In genomic region chr5:154189256-154189818, GRCh38 we compare ENCODE assay signal across 8 cellular contexts. TPM values are rescaled to one million over a fixed set of nuclear protein-coding genes. Genes with fewer than 3 reads are reported as not detected.
A peak's percentile ranks its signal among the peaks of the same experiment; 100 is the strongest.
DNase-seq lines count a peak whose midpoint lies in the region; ATAC-seq and TF ChIP-seq lines count a peak whose summit lies in the region.

No MANE protein-coding gene starts in this region.

- H3K27me3 Mint-ChIP-seq in activated naive CD4-positive, alpha-beta T cell treated with anti-CD3 and anti-CD28 coated beads, Interleukin-2, amount 10 ng/mL, durations not matched to agents 7 days and 5 days = peaks cover 13% of the 10 kb centered on the region
- H3K27me3 Mint-ChIP-seq in brain = peaks cover 55% of the 10 kb centered on the region

- intact Hi-C loops in lower leg skin (cut with DNase I; ENCODE audit: low total_unique reads) = no loop called here
- intact Hi-C loops in tibial artery (cut with DNase I; ENCODE audit: low total_unique reads) = loop anchor here (10.0 kb wide), 1 partner anchor 215 kb away; no protein-coding TSS in a partner anchor

- no peaks in the 10 kb centered on the region for H3K36me3 ChIP-seq in tibial artery

- peak overlapping the region; percentile 82 for H3K4me3 Mint-ChIP-seq in activated naive CD4-positive, alpha-beta T cell treated with anti-CD3 and anti-CD28 coated beads, Interleukin-2, amount 10 ng/mL, durations not matched to agents 7 days and 5 days
- peak overlapping the region; percentile 86 to 95 (median 88) for H3K4me3 Mint-ChIP-seq in brain

- H3K4me1 Mint-ChIP-seq in activated naive CD4-positive, alpha-beta T cell treated with anti-CD3 and anti-CD28 coated beads, Interleukin-2, amount 10 ng/mL, durations not matched to agents 7 days and 5 days = peaks cover 34% of the 10 kb centered on the region
- H3K4me1 Mint-ChIP-seq in brain = peaks cover 51% of the 10 kb centered on the region

- TF ChIP-seq POLR2A in lower leg skin (IDR thresholded peaks at IDR 0.05) = no peak

- TF ChIP-seq CTCF in brain (conservative IDR thresholded peaks at IDR 0.05) (no peak), lower leg skin (IDR thresholded peaks at IDR 0.05) (no peak), tibial artery (IDR thresholded peaks at IDR 0.05) (no peak)

- H3K4me3 ChIP-seq in lower leg skin (ENCODE audit: low read depth, poor library complexity, severe bottlenecking) = peak overlapping the region; percentile 63
- H3K4me3 ChIP-seq in tibial artery = peak overlapping the region; percentile 78 to 86

- ATAC-seq in HG03378 (IDR thresholded peaks at IDR 0.05; ENCODE audit: unreplicated experiment) = peak; percentile 26

- H3K9me3 ChIP-seq in tibial artery = no peaks in the 10 kb centered on the region

- peak overlapping the region; percentile 70 to 73 for H3K27ac ChIP-seq in tibial artery

- WGBS in lower leg skin, 2 donors = 12 to 17% methylated on average over 21 to 25 of the region's 25 CpGs

- CTCF ChIA-PET in activated naive CD4-positive, alpha-beta T cell treated with anti-CD3 and anti-CD28 coated beads, Interleukin-2, amount 10 ng/mL, durations not matched to agents 7 days and 5 days (lab: Charles Lee) = interaction anchor here (0.7 to 7.6 kb wide), 13 partner anchors 9 to 215 kb away, joined by 3 to 54 read pairs (median 4); no protein-coding TSS in a partner anchor

- peaks cover 1% of the 10 kb centered on the region for H3K36me3 Mint-ChIP-seq in activated naive CD4-positive, alpha-beta T cell treated with anti-CD3 and anti-CD28 coated beads, Interleukin-2, amount 10 ng/mL, durations not matched to agents 7 days and 5 days
- no peaks in the 10 kb centered on the region for H3K36me3 Mint-ChIP-seq in brain

- peaks cover 0 to 39% (median 28%) of the 10 kb centered on the region in 4 donors for H3K4me1 ChIP-seq in tibial artery

- peak overlapping the region; percentile 72 for H3K27ac Mint-ChIP-seq in activated naive CD4-positive, alpha-beta T cell treated with anti-CD3 and anti-CD28 coated beads, Interleukin-2, amount 10 ng/mL, durations not matched to agents 7 days and 5 days
- H3K27ac Mint-ChIP-seq in brain = peak overlapping the region; percentile 33 to 92 (median 69)

- no peaks in the 10 kb centered on the region for H3K9me3 Mint-ChIP-seq in activated naive CD4-positive, alpha-beta T cell treated with anti-CD3 and anti-CD28 coated beads, Interleukin-2, amount 10 ng/mL, durations not matched to agents 7 days and 5 days
- H3K9me3 Mint-ChIP-seq in brain = no peaks in the 10 kb centered on the region

- no peak for DNase-seq in activated naive CD4-positive, alpha-beta T cell treated with anti-CD3 and anti-CD28 coated beads, Interleukin-2, amount 10 ng/mL, durations not matched to agents 7 days and 5 days
- DNase-seq in activated naive CD4-positive, alpha-beta T cell (lab: John Stamatoyannopoulos, UW) = no peak
- no peak for DNase-seq in lower leg skin (ENCODE audit: low spot score in 2 of 2)
- DNase-seq in tibial artery = peak in 1 of 2 donors; percentile 69
- no peak for DNase-seq in NCI-H2029 treated with DMSO at 0.1 percent for 48 hours (lab: John Stamatoyannopoulos, UW)
- DNase-seq in NCI-H510A treated with DMSO at 0.1 percent for 48 hours (lab: John Stamatoyannopoulos, UW) = no peak

- no peaks in the 10 kb centered on the region for H3K27me3 ChIP-seq in tibial artery

RNA-seq across cellular contexts. Expression of gene GALNT10, which starts 1.2 kb away (rescaled TPM):
- polyA plus RNA-seq in brain (ENCODE audit: insufficient read depth, low read depth, low replicate concordance) = 5.0 TPM
- total RNA-seq in lower leg skin = 10 to 100 TPM in 2 of 4 donors, 1 to 10 TPM in 2; 5.7 to 25.2 (median 9.7) TPM
